Comparison of ENCODE assay signal across 8 cellular contexts in the genomic region with DNA sequence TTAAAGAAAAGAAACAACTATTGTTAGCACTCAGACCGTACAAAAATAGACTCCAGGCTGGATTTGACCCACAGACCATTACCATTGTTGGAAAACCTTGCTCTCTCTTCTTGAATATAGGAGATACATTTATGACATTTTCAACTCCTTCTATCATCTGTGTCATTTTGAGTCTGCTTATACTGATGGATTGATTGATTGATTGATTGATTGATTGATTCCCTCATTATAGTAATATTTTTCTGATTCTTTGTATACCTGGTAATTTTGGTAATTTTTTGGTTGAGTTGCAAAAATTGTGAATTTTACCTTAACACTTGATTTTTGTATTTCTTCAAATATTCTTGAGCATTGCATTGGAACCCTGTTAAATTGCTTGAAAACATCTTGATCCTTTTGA.
"Had no signal": no experiment of that assay in that cellular context is flagged by ENCODE, and none has a peak within 500 bp of the region (broad histone marks: within the 10 kb centered on the region; RNA-seq: fewer than 3 reads in every experiment).

No MANE protein-coding gene starts in this region.

- H3K36me3 Mint-ChIP-seq: IgD-negative memory B cell had no signal

- H3K4me2 ChIP-seq: GM23338 had no signal

- ATAC-seq: GM23338, HepG2 had no signal

- DNase-seq: H9, HCEC 1CT, HFFc6, KBM-7 had no signal

- H3K4me3 Mint-ChIP-seq: GM23338, H9, HFFc6, IgD-negative memory B cell had no signal

- H3K27ac Mint-ChIP-seq: GM23338, H9, HFFc6, IgD-negative memory B cell had no signal

- H2AFZ ChIP-seq: GM23338 had no signal

- H3K4me3 ChIP-seq: GM23338 had no signal

- H3K9me3 Mint-ChIP-seq: GM23338, H9, HFFc6 had no signal

- H3K4me1 Mint-ChIP-seq: H9, IgD-negative memory B cell had no signal

- H3K27ac ChIP-seq: HL-60 had no signal
